Comparison of ENCODE assay signal across 8 cellular contexts in the genomic region with DNA sequence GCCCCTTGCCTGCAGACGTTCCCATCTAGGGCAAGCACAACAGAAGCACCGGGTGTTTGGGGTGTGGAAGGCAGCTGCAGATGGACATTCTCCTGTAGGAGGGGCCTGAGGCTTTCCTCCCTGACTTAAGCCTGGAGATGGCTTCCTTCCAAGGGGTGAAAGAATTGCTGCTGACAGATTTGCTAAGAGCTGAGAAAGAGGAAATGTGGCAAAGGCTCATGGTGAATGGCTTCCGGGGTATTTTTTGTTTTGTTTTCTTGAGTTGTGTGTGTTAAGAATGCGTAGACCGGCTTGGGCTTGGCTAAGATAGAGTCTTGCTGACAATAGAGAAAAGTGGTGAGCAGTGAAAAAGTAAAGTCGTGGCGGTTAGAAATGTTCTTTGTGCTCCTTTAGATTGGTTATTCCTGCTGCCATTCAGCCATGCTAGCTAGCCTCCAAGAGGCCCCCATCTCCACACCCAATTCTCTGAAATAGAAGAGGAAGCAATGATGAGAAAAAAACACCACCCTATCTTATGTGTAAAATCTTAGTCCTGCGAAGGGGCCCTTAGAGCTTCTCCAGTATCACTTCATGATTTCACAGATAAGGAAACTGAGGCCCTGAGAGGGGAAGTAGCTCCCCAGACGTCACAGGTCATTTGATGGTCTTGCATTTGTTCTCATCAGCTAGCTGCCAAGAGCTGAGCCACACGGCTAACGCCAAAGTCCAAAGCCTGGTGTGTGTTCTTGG. TPM values are rescaled to one million over a fixed set of nuclear protein-coding genes. Genes with fewer than 3 reads are reported as not detected.
A peak's percentile ranks its signal among the peaks of the same experiment; 100 is the strongest.
DNase-seq lines count a peak whose midpoint lies in the region; ATAC-seq and TF ChIP-seq lines count a peak whose summit lies in the region.

No MANE protein-coding gene starts in this region.

- H2AFZ ChIP-seq in neuronal stem cell (ENCODE audit: low read length), result peak overlapping the region; percentile 60

- peak overlapping the region; percentile 76 to 79 for H3K4me3 Mint-ChIP-seq in effector memory CD8-positive, alpha-beta T cell

- peaks cover 0 to 5% (median 0%) of the 10 kb centered on the region in 3 experiments for H3K27me3 ChIP-seq in neuronal stem cell (ENCODE audit: control insufficient read depth in 3 of 3, insufficient read depth in 3 of 3, low read depth in 1 of 3, low read length in 3 of 3)

- H3K4me2 ChIP-seq in neuronal stem cell (ENCODE audit: insufficient read depth, low read length, poor library complexity, severe bottlenecking), result no peak overlapping the region

- H4K8ac ChIP-seq in neuronal stem cell (ENCODE audit: low read depth, low read length), result no peak overlapping the region

- no peak overlapping the region for H3K23ac ChIP-seq in neuronal stem cell (ENCODE audit: low read depth, low read length, poor library complexity)

- no CpG with 5 or more reads among the region's 11 CpGs for WGBS in neuronal stem cell (ENCODE audit: extremely low coverage in 2 of 2, insufficient read length in 2 of 2, insufficient replicate concordance in 1 of 2), 2 donors

- H3K36me3 ChIP-seq in neuronal stem cell (replicated peaks in 1 of 2; ENCODE audit: control insufficient read depth in 2 of 2, insufficient read depth in 2 of 2, low read length in 2 of 2), result no peaks in the 10 kb centered on the region

- H3K4me3 ChIP-seq in neuronal stem cell (ENCODE audit: low read length in 2 of 2), result no peak overlapping the region

- peak; percentile 42 for ATAC-seq in GM21447 (IDR thresholded peaks at IDR 0.05; ENCODE audit: unreplicated experiment)
- ATAC-seq in SK-N-SH treated with all-trans-retinoic acid at 6 μM for 48 hours, result peak; percentile 41
- ATAC-seq in effector memory CD8-positive, alpha-beta T cell (replicated peaks), result peak; percentile 60
- ATAC-seq in HG03045 (IDR thresholded peaks at IDR 0.05; ENCODE audit: unreplicated experiment), result no peak

- H3K79me1 ChIP-seq in neuronal stem cell (ENCODE audit: low read depth, low read length), result no peaks in the 10 kb centered on the region

- H3K36me3 Mint-ChIP-seq in effector memory CD8-positive, alpha-beta T cell (ENCODE audit: insufficient read depth), result peaks cover 71% of the 10 kb centered on the region

- no peak overlapping the region for H2BK5ac ChIP-seq in neuronal stem cell (ENCODE audit: low read length)

- no peak overlapping the region for H3K14ac ChIP-seq in neuronal stem cell (ENCODE audit: low read length)

- H2BK12ac ChIP-seq in neuronal stem cell (ENCODE audit: low read length), result no peak overlapping the region

- peak; percentile 74 for DNase-seq in AG08395 (ENCODE audit: low spot score)
- peak; percentile 46 to 57 (median 47) for DNase-seq in effector memory CD8-positive, alpha-beta T cell
- no peak for DNase-seq in neuronal stem cell (ENCODE audit: low spot score)
- DNase-seq in NAMALWA (ENCODE audit: low spot score), result no peak
- DNase-seq in NCI-H187 (lab: John Stamatoyannopoulos, UW), result no peak

- H3K9ac ChIP-seq in neuronal stem cell (ENCODE audit: low read depth, low read length, poor library complexity), result no peak overlapping the region

- peaks cover 0 to 1% of the 10 kb centered on the region in 2 donors for H3K4me1 ChIP-seq in neuronal stem cell (ENCODE audit: control insufficient read depth in 2 of 2, insufficient read depth in 1 of 2, low read depth in 1 of 2, low read length in 2 of 2)

- no peak overlapping the region for H3K4ac ChIP-seq in neuronal stem cell (ENCODE audit: low read length)

- H3K27ac ChIP-seq in neuronal stem cell (replicated peaks; ENCODE audit: low read length), result no peak overlapping the region

- peak overlapping the region; percentile 98 to 100 for H3K27ac Mint-ChIP-seq in effector memory CD8-positive, alpha-beta T cell

- peaks cover 89 to 90% of the 10 kb centered on the region in 2 donors for H3K4me1 Mint-ChIP-seq in effector memory CD8-positive, alpha-beta T cell (ENCODE audit: low read depth in 2 of 2)

- H2AK5ac ChIP-seq in neuronal stem cell (ENCODE audit: low read depth, low read length), result no peak overlapping the region

- H4K91ac ChIP-seq in neuronal stem cell (ENCODE audit: low read depth, low read length, poor library complexity), result no peak overlapping the region

- no peak overlapping the region for H2BK120ac ChIP-seq in neuronal stem cell (ENCODE audit: low read depth, low read length)

- no peaks in the 10 kb centered on the region for H3K9me3 Mint-ChIP-seq in effector memory CD8-positive, alpha-beta T cell

- no peaks in the 10 kb centered on the region for H3K27me3 Mint-ChIP-seq in effector memory CD8-positive, alpha-beta T cell

- no peak overlapping the region for H3K18ac ChIP-seq in neuronal stem cell (ENCODE audit: low read length)

- H2BK15ac ChIP-seq in neuronal stem cell (ENCODE audit: low read length), result no peak overlapping the region

- H3K9me3 ChIP-seq in neuronal stem cell (replicated peaks in 1 of 2; ENCODE audit: control insufficient read depth in 2 of 2, insufficient read depth in 1 of 2, low read depth in 1 of 2, low read length in 2 of 2), result no peaks in the 10 kb centered on the region

TF ChIP-seq in SK-N-SH treated with all-trans-retinoic acid at 6 μM for 48 hours, 23 proteins besides CTCF, POLR2A, EP300 and RAD21 (continues in another document):
- no peak for TF ChIP-seq PATZ1 (CRISPR knock-in tag; IDR thresholded peaks at IDR 0.05; ENCODE audit: borderline replicate concordance)
- TF ChIP-seq, protein P1, sequence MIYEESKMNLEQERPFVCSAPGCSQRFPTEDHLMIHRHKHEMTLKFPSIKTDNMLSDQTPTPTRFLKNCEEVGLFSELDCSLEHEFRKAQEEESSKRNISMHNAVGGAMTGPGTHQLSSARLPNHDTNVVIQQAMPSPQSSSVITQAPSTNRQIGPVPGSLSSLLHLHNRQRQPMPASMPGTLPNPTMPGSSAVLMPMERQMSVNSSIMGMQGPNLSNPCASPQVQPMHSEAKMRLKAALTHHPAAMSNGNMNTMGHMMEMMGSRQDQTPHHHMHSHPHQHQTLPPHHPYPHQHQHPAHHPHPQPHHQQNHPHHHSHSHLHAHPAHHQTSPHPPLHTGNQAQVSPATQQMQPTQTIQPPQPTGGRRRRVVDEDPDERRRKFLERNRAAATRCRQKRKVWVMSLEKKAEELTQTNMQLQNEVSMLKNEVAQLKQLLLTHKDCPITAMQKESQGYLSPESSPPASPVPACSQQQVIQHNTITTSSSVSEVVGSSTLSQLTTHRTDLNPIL (CRISPR knock-in tag; IDR thresholded peaks at IDR 0.05; ENCODE audit: low read depth), result no peak
- TF ChIP-seq ARNTL (CRISPR knock-in tag; IDR thresholded peaks at IDR 0.05; ENCODE audit: borderline replicate concordance, low read depth), result no peak
- TF ChIP-seq RARB (CRISPR knock-in tag; IDR thresholded peaks at IDR 0.05), result no peak
- no peak for TF ChIP-seq CSDC2 (CRISPR knock-in tag; IDR thresholded peaks at IDR 0.05)
- no peak for TF ChIP-seq TOX (CRISPR knock-in tag; IDR thresholded peaks at IDR 0.05; ENCODE audit: borderline replicate concordance)
- no peak for TF ChIP-seq ZNF8 (CRISPR knock-in tag; IDR thresholded peaks at IDR 0.05)
- no peak for TF ChIP-seq ESRRG (CRISPR knock-in tag; IDR thresholded peaks at IDR 0.05)
- no peak for TF ChIP-seq SNAI2 (CRISPR knock-in tag; IDR thresholded peaks at IDR 0.05)
- TF ChIP-seq ZFP30 (CRISPR knock-in tag; IDR thresholded peaks at IDR 0.05), result no peak
- TF ChIP-seq, protein P2, sequence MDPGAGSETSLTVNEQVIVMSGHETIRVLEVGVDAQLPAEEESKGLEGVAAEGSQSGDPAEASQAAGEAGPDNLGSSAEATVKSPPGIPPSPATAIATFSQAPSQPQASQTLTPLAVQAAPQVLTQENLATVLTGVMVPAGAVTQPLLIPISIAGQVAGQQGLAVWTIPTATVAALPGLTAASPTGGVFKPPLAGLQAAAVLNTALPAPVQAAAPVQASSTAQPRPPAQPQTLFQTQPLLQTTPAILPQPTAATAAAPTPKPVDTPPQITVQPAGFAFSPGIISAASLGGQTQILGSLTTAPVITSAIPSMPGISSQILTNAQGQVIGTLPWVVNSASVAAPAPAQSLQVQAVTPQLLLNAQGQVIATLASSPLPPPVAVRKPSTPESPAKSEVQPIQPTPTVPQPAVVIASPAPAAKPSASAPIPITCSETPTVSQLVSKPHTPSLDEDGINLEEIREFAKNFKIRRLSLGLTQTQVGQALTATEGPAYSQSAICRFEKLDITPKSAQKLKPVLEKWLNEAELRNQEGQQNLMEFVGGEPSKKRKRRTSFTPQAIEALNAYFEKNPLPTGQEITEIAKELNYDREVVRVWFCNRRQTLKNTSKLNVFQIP (CRISPR knock-in tag; IDR thresholded peaks at IDR 0.05; ENCODE audit: borderline replicate concordance, low read depth), result no peak

RNA-seq across cellular contexts. Expression of gene EIF2D, which starts 36.9 kb away (rescaled TPM):
- 36.1 TPM for polyA plus RNA-seq in neuronal stem cell (2013, experiment 1 of 2)
- polyA plus RNA-seq in neuronal stem cell (2013, experiment 2 of 2), result 34.0 TPM

Comparison
In these comparisons a context has a peak if more than half of its experiments do, and no peak if none do; other contexts are left out.
1. DNase-seq: peak in AG08395 (single experiment) and effector memory CD8-positive, alpha-beta T cell (3 of 3); none in neuronal stem cell (single experiment), NAMALWA (single experiment) and NCI-H187 (0 of 2).